ENCODE assay signal across 13 cellular contexts in the genomic region with DNA sequence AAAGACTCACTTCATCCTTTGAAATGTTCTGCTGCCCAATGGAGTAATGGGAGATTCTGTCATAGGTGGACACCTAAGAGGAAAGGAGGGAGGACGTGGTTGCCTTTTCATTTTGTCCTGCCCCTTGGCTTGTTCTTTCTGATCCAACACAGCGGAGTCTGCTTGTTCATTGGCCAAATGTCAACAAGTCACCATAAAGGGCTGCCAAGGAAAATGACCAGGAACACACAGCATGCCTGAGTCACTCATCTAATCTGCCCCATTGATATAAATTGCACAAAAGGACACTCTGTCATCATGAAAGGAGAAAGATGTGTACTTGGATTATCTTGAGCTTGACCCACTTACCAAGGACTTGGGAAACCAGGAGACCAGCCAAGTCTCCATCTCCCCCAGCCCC.
DNase-seq lines count a peak whose midpoint lies in the region; ATAC-seq and TF ChIP-seq lines count a peak whose summit lies in the region.
"Had no signal": no experiment of that assay in that cellular context is flagged by ENCODE, and none has a peak within 500 bp of the region (broad histone marks: within the 10 kb centered on the region; RNA-seq: fewer than 3 reads in every experiment).

No MANE protein-coding gene starts in this region.

- intact Hi-C loops in sciatic nerve (cut with DNase I), result no loop called here

- H3K4me3 ChIP-seq in epithelial cell of esophagus (ENCODE audit: low read length), result no peak overlapping the region

- ATAC-seq in sciatic nerve, result peak; percentile 90

- no peak for TF ChIP-seq CTCF in epithelial cell of esophagus (IDR thresholded peaks at IDR 0.05; ENCODE audit: insufficient read depth, low read depth, low read length, missing control alignments)

- peak; percentile 76 for DNase-seq in EL
- DNase-seq in NCI-H146 treated with DMSO at 0.1 percent for 48 hours (lab: John Stamatoyannopoulos, UW; ENCODE audit: unreplicated experiment), result peak; percentile 0
- peak; percentile 15 for DNase-seq in epithelial cell of esophagus (ENCODE audit: low read depth)
- no peak for DNase-seq in sciatic nerve (ENCODE audit: low spot score)
- DNase-seq in central memory CD4-positive, alpha-beta T cell, result no peak
- no peak for DNase-seq in activated CD4-positive, CD25-positive, alpha-beta regulatory T cell (lab: John Stamatoyannopoulos, UW)
- no peak for DNase-seq in NAMALWA (ENCODE audit: low spot score)
- no peak for DNase-seq in NCI-H2107 (lab: John Stamatoyannopoulos, UW)
- DNase-seq: activated CD4-positive, alpha-beta T cell treated with anti-CD3 and anti-CD28 coated beads, Interleukin-2, amount 50 U/mL, for 48 hours; amniotic stem cell; effector CD4-positive, alpha-beta T cell; MM.1S; nucleus accumbens had no signal

Comparison
In these comparisons a context has a peak if more than half of its experiments do, and no peak if none do; other contexts are left out.
1. DNase-seq: peak in EL (single experiment), NCI-H146 treated with DMSO at 0.1 percent for 48 hours (single experiment) and epithelial cell of esophagus (single experiment); none in sciatic nerve (single experiment), central memory CD4-positive, alpha-beta T cell (single experiment), activated CD4-positive, CD25-positive, alpha-beta regulatory T cell (0 of 4), NAMALWA (single experiment) and NCI-H2107 (single experiment).